Comparison of ENCODE assay signal across 6 cellular contexts in the genomic region with DNA sequence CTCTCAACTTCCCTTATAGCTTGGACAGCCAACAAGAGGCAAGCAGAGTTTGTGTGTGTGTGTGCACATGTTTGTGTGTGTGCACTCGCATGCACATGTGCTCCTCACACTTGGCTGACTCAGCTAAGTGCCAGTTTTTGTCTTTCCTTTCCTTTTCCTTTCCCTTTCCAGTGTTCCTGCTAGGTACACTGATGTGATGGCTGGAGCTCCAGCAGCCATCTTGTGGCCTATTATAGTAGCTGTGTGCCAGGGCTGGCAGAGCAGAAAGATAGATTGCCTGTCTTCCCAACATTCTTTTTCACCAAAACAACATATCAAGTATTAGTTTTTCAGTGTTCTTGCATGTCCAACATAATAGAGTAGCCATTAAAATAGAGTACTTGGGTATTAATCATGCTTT.
"Had no signal": no experiment of that assay in that cellular context is flagged by ENCODE, and none has a peak within 500 bp of the region (broad histone marks: within the 10 kb centered on the region; RNA-seq: fewer than 3 reads in every experiment).

No MANE protein-coding gene starts in this region.

- H3K4me3 Mint-ChIP-seq: GM23338, IgD-negative memory B cell had no signal

- H3K9me3 ChIP-seq: HAP-1 had no signal

- H3K27ac Mint-ChIP-seq: GM23338 had no signal

- ATAC-seq: GM23338, HCT116 had no signal

- H3K4me2 ChIP-seq: GM23338 had no signal

- DNase-seq: H7, KG1 had no signal

- H3K27me3 Mint-ChIP-seq: IgD-negative memory B cell had no signal

- H3K9me3 Mint-ChIP-seq: GM23338 had no signal

- H3K4me1 ChIP-seq: HAP-1 had no signal

- H3K4me1 Mint-ChIP-seq: GM23338 had no signal

- H3K4me3 ChIP-seq: GM23338, HAP-1 had no signal

- H3K36me3 ChIP-seq: HAP-1 had no signal
